In the genomic region with DNA sequence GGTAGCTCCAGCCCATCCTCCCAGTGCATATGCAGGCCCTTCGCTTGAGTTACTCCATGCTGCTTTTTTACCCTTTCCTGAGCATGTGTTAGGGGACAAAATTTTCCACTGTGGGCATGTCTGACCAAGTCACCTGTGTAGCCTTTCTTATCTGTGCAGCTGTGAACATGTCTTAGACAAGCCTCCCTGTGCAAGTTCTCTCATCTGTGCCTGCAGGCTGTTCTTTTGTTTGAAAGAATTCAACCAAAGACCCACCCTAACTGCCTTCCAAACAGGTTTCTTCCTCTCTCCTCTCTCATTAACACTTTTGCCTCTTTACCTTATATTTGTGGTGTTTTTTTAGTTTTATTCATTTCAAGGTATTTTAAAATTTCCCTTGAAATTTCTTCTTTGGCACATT, we compare ENCODE assay signal across 22 cellular contexts. TPM values are rescaled to one million over a fixed set of nuclear protein-coding genes. Genes with fewer than 3 reads are reported as not detected.
A peak's percentile ranks its signal among the peaks of the same experiment; 100 is the strongest.
DNase-seq lines count a peak whose midpoint lies in the region; FAIRE-seq and TF ChIP-seq lines count a peak whose summit lies in the region.
"Had no signal": no experiment of that assay in that cellular context is flagged by ENCODE, and none has a peak within 500 bp of the region (broad histone marks: within the 10 kb centered on the region; RNA-seq: fewer than 3 reads in every experiment).

No MANE protein-coding gene starts in this region.

- TF ChIP-seq CTCF in mammary epithelial cell (conservative IDR thresholded peaks at IDR 0.05 in 1 of 2, IDR thresholded peaks at IDR 0.05 in 1 of 2; ENCODE audit: extremely low read depth in 1 of 2, insufficient read depth in 1 of 2, low read depth in 1 of 2, low read length in 2 of 2) = no peak
- TF ChIP-seq CTCF in breast epithelium (IDR thresholded peaks at IDR 0.05) = no peak
- TF ChIP-seq CTCF in bronchial epithelial cell (IDR thresholded peaks at IDR 0.05; ENCODE audit: insufficient read depth, low read length, severe bottlenecking) = no peak
- no peak for TF ChIP-seq CTCF in type B pancreatic cell (conservative IDR thresholded peaks at IDR 0.05)
- TF ChIP-seq CTCF in progenitor cell of endocrine pancreas (IDR thresholded peaks at IDR 0.05; ENCODE audit: unreplicated experiment) = no peak

- no peaks in the 10 kb centered on the region for H3K79me2 ChIP-seq in mammary epithelial cell (ENCODE audit: insufficient read depth, low read length)

- H2AFZ ChIP-seq in mammary epithelial cell (ENCODE audit: low read depth, low read length) = no peak overlapping the region
- H2AFZ ChIP-seq: GM23338 had no signal

- H3K9me3 Mint-ChIP-seq in type B pancreatic cell = peaks cover 6% of the 10 kb centered on the region
- H3K9me3 Mint-ChIP-seq in progenitor cell of endocrine pancreas (ENCODE audit: low read depth) = peaks cover 44% of the 10 kb centered on the region

- H4K20me1 ChIP-seq in mammary epithelial cell (ENCODE audit: insufficient read depth, low read length) = no peaks in the 10 kb centered on the region
- H4K20me1 ChIP-seq: BLaER1 had no signal

- H3K4me3 ChIP-seq in mammary epithelial cell (replicated peaks in 1 of 3; ENCODE audit: insufficient read depth in 1 of 3, low read depth in 2 of 3, low read length in 3 of 3) (no peak overlapping the region), breast epithelium (no peak overlapping the region), bronchial epithelial cell (ENCODE audit: low read depth, low read length) (no peak overlapping the region)
- H3K4me3 ChIP-seq: BLaER1, GM12878, GM23338 had no signal

- H3K27ac Mint-ChIP-seq in type B pancreatic cell (peak overlapping the region; percentile 47), progenitor cell of endocrine pancreas (no peak overlapping the region)
- H3K27ac Mint-ChIP-seq: B cell; CD4-positive, CD25-positive, alpha-beta regulatory T cell; CD8-positive, alpha-beta T cell; GM23338; H9 had no signal

- dilution Hi-C loops in mammary epithelial cell (cut with HindIII; ENCODE audit: low sequenced_read_pairs) = no loop called here

- no peaks in the 10 kb centered on the region for H3K4me1 Mint-ChIP-seq in type B pancreatic cell (ENCODE audit: unreplicated experiment)
- no peaks in the 10 kb centered on the region for H3K4me1 Mint-ChIP-seq in progenitor cell of endocrine pancreas (ENCODE audit: low read depth)
- H3K4me1 Mint-ChIP-seq: B cell; CD4-positive, CD25-positive, alpha-beta regulatory T cell had no signal

- no peaks in the 10 kb centered on the region for H3K27me3 Mint-ChIP-seq in type B pancreatic cell
- no peaks in the 10 kb centered on the region for H3K27me3 Mint-ChIP-seq in progenitor cell of endocrine pancreas
- H3K27me3 Mint-ChIP-seq: B cell; CD4-positive, CD25-positive, alpha-beta regulatory T cell had no signal

- TF ChIP-seq POLR2A in breast epithelium (IDR thresholded peaks at IDR 0.05) = no peak

- H3K36me3 ChIP-seq in mammary epithelial cell (ENCODE audit: insufficient read depth, low read length) (no peaks in the 10 kb centered on the region), breast epithelium (no peaks in the 10 kb centered on the region), bronchial epithelial cell (ENCODE audit: control insufficient read depth, insufficient read depth, low read length) (no peaks in the 10 kb centered on the region)
- H3K36me3 ChIP-seq: BLaER1 had no signal

- BruUV-seq in mammary epithelial cell (replicated peaks; lab: Mats Ljungman, UMichigan) = no TSS peak

- 45% methylated on average over 1 of the region's 1 CpG for WGBS in mammary epithelial cell (ENCODE audit: low coverage, missing lambda C conversion rate)

- H3K27ac ChIP-seq in mammary epithelial cell (ENCODE audit: insufficient read depth, low read depth, low read length) (no peak overlapping the region), breast epithelium (no peak overlapping the region)
- H3K27ac ChIP-seq: BLaER1, C4-2B had no signal

- no peak overlapping the region for H3K4me2 ChIP-seq in mammary epithelial cell (ENCODE audit: insufficient read depth, low read depth, low read length)
- H3K4me2 ChIP-seq: BLaER1, GM23338 had no signal

- in situ Hi-C loops in mammary epithelial cell (cut with MboI; ENCODE audit: low sequenced_read_pairs in 2 of 2) = no loop called here

- FAIRE-seq in GM19239 (lab: Jason Lieb, UNC) (peak; percentile 47), bronchial epithelial cell (lab: Jason Lieb, UNC) (no peak)
- FAIRE-seq: D721Med, GM12878 had no signal

- H3K4me1 ChIP-seq in mammary epithelial cell (ENCODE audit: insufficient read depth, low read length) = no peaks in the 10 kb centered on the region
- H3K4me1 ChIP-seq in breast epithelium = no peaks in the 10 kb centered on the region
- H3K4me1 ChIP-seq: BLaER1 had no signal

- H3K27me3 ChIP-seq in mammary epithelial cell (ENCODE audit: insufficient read depth, low read length) (no peaks in the 10 kb centered on the region), breast epithelium (peaks cover 0 to 3% of the 10 kb centered on the region in 2 donors), bronchial epithelial cell (ENCODE audit: control insufficient read depth, insufficient read depth, low read length) (no peaks in the 10 kb centered on the region)
- H3K27me3 ChIP-seq: BLaER1 had no signal

- DNase-seq in mammary epithelial cell (peak; percentile 18), breast epithelium (ENCODE audit: low spot score in 2 of 2) (no peak), GM19239 (ENCODE audit: insufficient read length, low spot score) (no peak), bronchial epithelial cell (ENCODE audit: low read depth) (peak; percentile 44), type B pancreatic cell (ENCODE audit: extremely low spot score, unreplicated experiment) (no peak), anterior cingulate cortex (lab: John Stamatoyannopoulos, UW) (no peak), COLO829 (ENCODE audit: low spot score) (no peak), progenitor cell of endocrine pancreas (ENCODE audit: low spot score, unreplicated experiment) (no peak)
- DNase-seq: 8988T; CD4-positive, CD25-positive, alpha-beta regulatory T cell; CD8-positive, alpha-beta T cell; DMS 273 treated with DMSO at 0.1 percent for 48 hours; DMS79; EL; GDM1; H9 had no signal

- CTCF ChIA-PET in mammary epithelial cell (lab: Charles Lee; ENCODE audit: low non-redundant PET) = no interaction called here

- H3K9me3 ChIP-seq in mammary epithelial cell (replicated peaks; ENCODE audit: insufficient read depth, low read length) (peaks cover 10% of the 10 kb centered on the region), breast epithelium (peaks cover 0 to 10% of the 10 kb centered on the region in 2 donors)
- H3K9me3 ChIP-seq: BLaER1 had no signal

- H3K9ac ChIP-seq in mammary epithelial cell (ENCODE audit: insufficient read depth, low read length) = no peak overlapping the region
- H3K9ac ChIP-seq: BLaER1 had no signal

- H3K36me3 Mint-ChIP-seq in type B pancreatic cell (no peaks in the 10 kb centered on the region), progenitor cell of endocrine pancreas (ENCODE audit: insufficient read depth) (no peaks in the 10 kb centered on the region)
- H3K36me3 Mint-ChIP-seq: CD4-positive, CD25-positive, alpha-beta regulatory T cell; CD8-positive, alpha-beta T cell had no signal

- no peak overlapping the region for H3K4me3 Mint-ChIP-seq in type B pancreatic cell
- H3K4me3 Mint-ChIP-seq in progenitor cell of endocrine pancreas (ENCODE audit: low read depth) = no peak overlapping the region
- H3K4me3 Mint-ChIP-seq: B cell; CD4-positive, CD25-positive, alpha-beta regulatory T cell; CD8-positive, alpha-beta T cell; GM23338; H9 had no signal

- intact Hi-C loops in mammary epithelial cell (cut with micrococcal nuclease) (no loop called here), breast epithelium (cut with DNase I; ENCODE audit: low total_unique reads) (no loop called here)

RNA-seq across cellular contexts. Expression of gene SPIN4, which starts 53.2 kb away (rescaled TPM):
- 10 to 100 TPM in 1 of 2 donors, 1 to 10 TPM in 1; 2.8 to 13.0 TPM for total RNA-seq in mammary epithelial cell
- 8.2 TPM for polyA plus RNA-seq in mammary epithelial cell
- polyA minus RNA-seq in mammary epithelial cell = 10.2 TPM
- total RNA-seq in breast epithelium = 1 to 10 TPM; 3.0 to 7.5 (median 6.6) TPM
- 1.3 and 2.2 TPM in 2 replicates for total RNA-seq in bronchial epithelial cell
- total RNA-seq in type B pancreatic cell (ENCODE audit: low replicate concordance) = 6.4 and 8.4 TPM in 2 replicates
- total RNA-seq in progenitor cell of endocrine pancreas = 7.5 and 8.0 TPM in 2 replicates

Comparison
In these comparisons a context has a peak if more than half of its experiments do, and no peak if none do; other contexts are left out.
1. DNase-seq: peak in mammary epithelial cell (single experiment) and bronchial epithelial cell (single experiment); none in breast epithelium (0 of 2), GM19239 (single experiment), type B pancreatic cell (single experiment), anterior cingulate cortex (0 of 58), COLO829 (single experiment) and progenitor cell of endocrine pancreas (single experiment).